Comparison of ENCODE assay signal across 8 cellular contexts in the genomic region with DNA sequence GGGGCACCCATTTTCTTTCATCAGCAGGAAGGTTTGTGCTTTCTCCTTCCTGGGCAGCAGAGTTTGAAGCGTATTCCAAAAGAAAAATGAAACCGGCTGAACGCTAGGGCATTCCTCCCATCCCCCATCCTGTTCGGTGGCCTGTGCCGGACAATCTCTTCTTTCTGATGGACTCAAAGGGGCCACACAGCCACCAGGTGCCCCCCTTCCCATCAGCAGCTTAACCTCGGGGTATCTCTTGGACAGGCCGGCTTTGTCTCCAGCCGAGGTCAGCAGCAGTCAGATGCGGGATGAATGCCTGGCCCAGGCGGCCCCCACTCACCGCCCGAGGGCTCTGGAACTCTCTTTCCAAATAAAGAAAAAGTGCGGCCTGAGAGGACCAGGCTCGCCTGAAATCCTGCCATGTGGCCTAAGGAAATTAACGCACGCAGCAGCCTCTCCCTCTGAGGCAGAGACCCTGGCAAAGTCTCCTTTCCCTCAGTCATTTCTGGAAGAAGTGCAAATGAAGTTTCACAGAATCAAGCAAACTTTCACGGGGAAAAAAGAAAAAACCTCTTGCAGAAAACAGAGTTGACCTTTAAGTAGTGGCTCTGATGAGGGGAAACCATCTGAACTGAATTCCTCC.
DNase-seq lines count a peak whose midpoint lies in the region; ATAC-seq and TF ChIP-seq lines count a peak whose summit lies in the region.

No MANE protein-coding gene starts in this region.

- no peaks in the 10 kb centered on the region for H3K27me3 Mint-ChIP-seq in T-helper 2 cell treated with Interferon-gamma antibody and Interleukin-4, amounts not matched to agents 5 μg/mL and 100 μg/mL, for 36 hours (ENCODE audit: low read depth)
- H3K27me3 Mint-ChIP-seq in activated CD4-positive, alpha-beta memory T cell treated with anti-CD3 and anti-CD28 coated beads for 36 hours, result no peaks in the 10 kb centered on the region
- H3K27me3 Mint-ChIP-seq in glutamatergic neuron (ENCODE audit: unreplicated experiment) (peaks cover 20% of the 10 kb centered on the region), progenitor cell of endocrine pancreas (peaks cover 4% of the 10 kb centered on the region)

- H3K9me3 Mint-ChIP-seq in T-helper 2 cell treated with Interferon-gamma antibody and Interleukin-4, amounts not matched to agents 5 μg/mL and 100 μg/mL, for 36 hours, result no peaks in the 10 kb centered on the region
- H3K9me3 Mint-ChIP-seq in activated CD4-positive, alpha-beta memory T cell treated with anti-CD3 and anti-CD28 coated beads for 36 hours, result no peaks in the 10 kb centered on the region
- H3K9me3 Mint-ChIP-seq in glutamatergic neuron (ENCODE audit: unreplicated experiment), result peaks cover 14% of the 10 kb centered on the region
- no peaks in the 10 kb centered on the region for H3K9me3 Mint-ChIP-seq in progenitor cell of endocrine pancreas (ENCODE audit: low read depth)

- CTCF ChIA-PET in activated CD4-positive, alpha-beta memory T cell treated with anti-CD3 and anti-CD28 coated beads for 36 hours (lab: Charles Lee), result interaction anchor here (0.9 to 1.5 kb wide), 4 partner anchors 9 to 84 kb away, joined by 3 to 6 read pairs (median 4); no protein-coding TSS in a partner anchor

- no peak for DNase-seq in T-helper 2 cell treated with Interferon-gamma antibody and Interleukin-4, amounts not matched to agents 5 μg/mL and 100 μg/mL, for 36 hours (ENCODE audit: low spot score)
- DNase-seq in T-helper 2 cell (no peak), glutamatergic neuron (no peak), progenitor cell of endocrine pancreas (ENCODE audit: low spot score, unreplicated experiment) (no peak), NCI-H2081 (lab: John Stamatoyannopoulos, UW) (no peak), NCI-H1436 (lab: John Stamatoyannopoulos, UW) (no peak)
- DNase-seq in activated CD4-positive, alpha-beta memory T cell treated with anti-CD3 and anti-CD28 coated beads for 36 hours, result no peak

- TF ChIP-seq CTCF in glutamatergic neuron (IDR thresholded peaks at IDR 0.05; ENCODE audit: partially characterized antibody, unreplicated experiment), result no peak
- no peak for TF ChIP-seq CTCF in progenitor cell of endocrine pancreas (IDR thresholded peaks at IDR 0.05; ENCODE audit: unreplicated experiment)

- ATAC-seq in GM18502 (IDR thresholded peaks at IDR 0.05; ENCODE audit: poor library complexity, unreplicated experiment), result no peak

- H3K36me3 Mint-ChIP-seq in T-helper 2 cell treated with Interferon-gamma antibody and Interleukin-4, amounts not matched to agents 5 μg/mL and 100 μg/mL, for 36 hours (ENCODE audit: low read depth), result peaks cover 36% of the 10 kb centered on the region
- peaks cover 9% of the 10 kb centered on the region for H3K36me3 Mint-ChIP-seq in activated CD4-positive, alpha-beta memory T cell treated with anti-CD3 and anti-CD28 coated beads for 36 hours
- H3K36me3 Mint-ChIP-seq in glutamatergic neuron (ENCODE audit: unreplicated experiment) (no peaks in the 10 kb centered on the region), progenitor cell of endocrine pancreas (ENCODE audit: insufficient read depth) (no peaks in the 10 kb centered on the region)

- intact Hi-C loops in activated CD4-positive, alpha-beta memory T cell treated with anti-CD3 and anti-CD28 coated beads for 36 hours (cut with micrococcal nuclease), result loop anchor here (1.0 to 5.0 kb wide), 2 partner anchors 15 to 857 kb away; partner anchors contain the start of genes CUL4A and PCID2

- no peak overlapping the region for H3K27ac Mint-ChIP-seq in T-helper 2 cell treated with Interferon-gamma antibody and Interleukin-4, amounts not matched to agents 5 μg/mL and 100 μg/mL, for 36 hours
- H3K27ac Mint-ChIP-seq in activated CD4-positive, alpha-beta memory T cell treated with anti-CD3 and anti-CD28 coated beads for 36 hours, result peak overlapping the region; percentile 96
- H3K27ac Mint-ChIP-seq in glutamatergic neuron (ENCODE audit: unreplicated experiment), result peak overlapping the region; percentile 94
- peak overlapping the region; percentile 82 for H3K27ac Mint-ChIP-seq in progenitor cell of endocrine pancreas

- H3K4me3 Mint-ChIP-seq in T-helper 2 cell treated with Interferon-gamma antibody and Interleukin-4, amounts not matched to agents 5 μg/mL and 100 μg/mL, for 36 hours, result peak overlapping the region; percentile 84
- H3K4me3 Mint-ChIP-seq in activated CD4-positive, alpha-beta memory T cell treated with anti-CD3 and anti-CD28 coated beads for 36 hours, result peak overlapping the region; percentile 70
- H3K4me3 Mint-ChIP-seq in glutamatergic neuron (ENCODE audit: unreplicated experiment) (peak overlapping the region; percentile 63), progenitor cell of endocrine pancreas (ENCODE audit: low read depth) (peak overlapping the region; percentile 29)

- POLR2A ChIA-PET in activated CD4-positive, alpha-beta memory T cell treated with anti-CD3 and anti-CD28 coated beads for 36 hours (lab: Charles Lee), result interaction anchor here (0.9 to 2.3 kb wide), 7 partner anchors 15 to 84 kb away, joined by 3 to 11 read pairs (median 7); partner anchors contain the start of gene RASA3

- peaks cover 44% of the 10 kb centered on the region for H3K4me1 Mint-ChIP-seq in T-helper 2 cell treated with Interferon-gamma antibody and Interleukin-4, amounts not matched to agents 5 μg/mL and 100 μg/mL, for 36 hours (ENCODE audit: low read depth)
- peaks cover 71% of the 10 kb centered on the region for H3K4me1 Mint-ChIP-seq in activated CD4-positive, alpha-beta memory T cell treated with anti-CD3 and anti-CD28 coated beads for 36 hours (ENCODE audit: low read depth)
- peaks cover 19% of the 10 kb centered on the region for H3K4me1 Mint-ChIP-seq in glutamatergic neuron (ENCODE audit: low read depth, unreplicated experiment)
- peaks cover 17% of the 10 kb centered on the region for H3K4me1 Mint-ChIP-seq in progenitor cell of endocrine pancreas (ENCODE audit: low read depth)

Comparison
In these comparisons a context has a peak if more than half of its experiments do, and no peak if none do; other contexts are left out.
1. H3K4me3 Mint-ChIP-seq: peak in every context shown above with its lines; median percentile 84 in T-helper 2 cell treated with Interferon-gamma antibody and Interleukin-4, amounts not matched to agents 5 μg/mL and 100 μg/mL, for 36 hours; 70 in activated CD4-positive, alpha-beta memory T cell treated with anti-CD3 and anti-CD28 coated beads for 36 hours; 63 in glutamatergic neuron; 29 in progenitor cell of endocrine pancreas.